Comparison of ENCODE assay signal across 22 cellular contexts in genomic region chr11:69350040-69350439, GRCh38. TPM values are rescaled to one million over a fixed set of nuclear protein-coding genes. Genes with fewer than 3 reads are reported as not detected.
A peak's percentile ranks its signal among the peaks of the same experiment; 100 is the strongest.
DNase-seq lines count a peak whose midpoint lies in the region; ATAC-seq, FAIRE-seq and TF ChIP-seq lines count a peak whose summit lies in the region.
"Had no signal": no experiment of that assay in that cellular context is flagged by ENCODE, and none has a peak within 500 bp of the region (broad histone marks: within the 10 kb centered on the region; RNA-seq: fewer than 3 reads in every experiment).

No MANE protein-coding gene starts in this region.

- TF ChIP-seq CTCF in Calu3 (IDR thresholded peaks at IDR 0.05; ENCODE audit: unreplicated experiment) (no peak), IMR-90 (conservative IDR thresholded peaks at IDR 0.05; ENCODE audit: low read depth, low read length) (no peak)

- H3K9me1 ChIP-seq in IMR-90 (ENCODE audit: insufficient read depth, low read length): peaks cover 16% of the 10 kb centered on the region

- H4K91ac ChIP-seq in IMR-90 (ENCODE audit: insufficient read depth, low read depth, low read length): no peak overlapping the region

- no peak overlapping the region for H4K8ac ChIP-seq in IMR-90 (ENCODE audit: low read depth in 2 of 2, low read length in 2 of 2)

- no peak for TF ChIP-seq RAD21 in IMR-90 (IDR thresholded peaks at IDR 0.05; ENCODE audit: low read length)

- no peak for DNase-seq in Calu3
- DNase-seq in IMR-90: no peak
- no peak for DNase-seq in central memory CD8-positive, alpha-beta T cell (ENCODE audit: low spot score in 2 of 2)
- DNase-seq in small intestine: no peak
- DNase-seq in SKM-1 treated with dmso at 0.1 percent for 144 hours (lab: John Stamatoyannopoulos, UW; ENCODE audit: unreplicated experiment): no peak
- DNase-seq in epidermal melanocyte (ENCODE audit: insufficient read length, low spot score): no peak
- DNase-seq: DMS53, GOT3, MG63, NCI-H1105 treated with DMSO at 0.1 percent for 48 hours, NCI-H146, NCI-H2029, NCI-H446, NCI-H524 treated with DMSO at 0.1 percent for 48 hours, NCI-H774, Right ventricle myocardium superior, RPMI8226, T-cell had no signal

- intact Hi-C loops in Calu3 (cut with micrococcal nuclease; ENCODE audit: unreplicated experiment): no loop called here
- intact Hi-C loops in IMR-90 (cut with micrococcal nuclease): loop anchor here (2.0 to 5.0 kb wide), 2 partner anchors 147 to 292 kb away; partner anchors contain the start of gene CCND1

- H3K56ac ChIP-seq in IMR-90 (ENCODE audit: extremely low read depth, insufficient read depth, low read length): no peak overlapping the region

- POLR2A ChIA-PET in IMR-90 (lab: Charles Lee; ENCODE audit: unreplicated experiment): interaction anchor here (0.6 to 0.7 kb wide), 2 partner anchors 281 to 295 kb away, joined by 4 to 11 read pairs; no protein-coding TSS in a partner anchor

- no peaks in the 10 kb centered on the region for H3K27me3 ChIP-seq in IMR-90 (ENCODE audit: control insufficient read depth, insufficient read depth, low read length)
- peaks cover 0 to 2% of the 10 kb centered on the region in 2 donors for H3K27me3 ChIP-seq in small intestine (ENCODE audit: control insufficient read depth in 2 of 2, insufficient read depth in 2 of 2, low read length in 2 of 2)
- H3K27me3 ChIP-seq: MG63, SJSA1 had no signal

- no peak overlapping the region; the same call in 2 of the 3 replicates for H2BK15ac ChIP-seq in IMR-90 (ENCODE audit: low read depth, low read length)

- H2BK120ac ChIP-seq in IMR-90 (ENCODE audit: low read depth, low read length): 0 out of 2 replicates have a peak overlapping the region, but pooled peaks have one; percentile 34

- dilution Hi-C loops in IMR-90 (cut with HindIII; ENCODE audit: low sequenced_read_pairs, unreplicated experiment): no loop called here

- H3K27ac ChIP-seq in IMR-90 (ENCODE audit: insufficient read depth, low read length): no peak overlapping the region
- H3K27ac ChIP-seq in small intestine (ENCODE audit: low read depth in 1 of 2, low read length in 1 of 2): no peak overlapping the region
- H3K27ac ChIP-seq: HL-60 had no signal

- in situ Hi-C loops in IMR-90 (cut with MboI; ENCODE audit: low sequenced_read_pairs): no loop called here

- peak; percentile 72 for FAIRE-seq in small intestine (lab: Jason Lieb, UNC)

- peaks cover 4% of the 10 kb centered on the region for H3K9me3 Mint-ChIP-seq in Calu3 (ENCODE audit: low read depth, unreplicated experiment)
- no peaks in the 10 kb centered on the region for H3K9me3 Mint-ChIP-seq in central memory CD8-positive, alpha-beta T cell

- no peaks in the 10 kb centered on the region for H3K27me3 Mint-ChIP-seq in Calu3 (ENCODE audit: unreplicated experiment)
- H3K27me3 Mint-ChIP-seq in central memory CD8-positive, alpha-beta T cell: peaks cover 32% of the 10 kb centered on the region

- no peak overlapping the region for H3K4me3 ChIP-seq in IMR-90 (ENCODE audit: insufficient read depth, low read depth, low read length)
- no peak overlapping the region for H3K4me3 ChIP-seq in small intestine (ENCODE audit: low read depth in 1 of 2, low read length in 2 of 2)
- H3K4me3 ChIP-seq: HAP-1, MG63, SJSA1 had no signal

- no peak for ATAC-seq in IMR-90 (ENCODE audit: low read depth)
- no peak for ATAC-seq in central memory CD8-positive, alpha-beta T cell (replicated peaks; ENCODE audit: extremely low read depth, poor library complexity, severe bottlenecking)
- ATAC-seq in HG02852 (IDR thresholded peaks at IDR 0.05; ENCODE audit: unreplicated experiment): no peak
- ATAC-seq: T-cell had no signal

- H2AK5ac ChIP-seq in IMR-90 (ENCODE audit: low read depth, low read length): no peak overlapping the region

- peaks cover 43% of the 10 kb centered on the region for H3K4me1 Mint-ChIP-seq in Calu3 (ENCODE audit: low read depth, unreplicated experiment)
- no peaks in the 10 kb centered on the region for H3K4me1 Mint-ChIP-seq in central memory CD8-positive, alpha-beta T cell
- H3K4me1 Mint-ChIP-seq: T-cell had no signal

- no peak overlapping the region for H3K23ac ChIP-seq in IMR-90 (ENCODE audit: low read depth, low read length)

- peak overlapping the region; percentile 12 for H3K27ac Mint-ChIP-seq in Calu3 (ENCODE audit: unreplicated experiment)
- H3K27ac Mint-ChIP-seq in central memory CD8-positive, alpha-beta T cell (ENCODE audit: low read depth): peak overlapping the region; percentile 2
- H3K27ac Mint-ChIP-seq: T-cell had no signal

- no peaks in the 10 kb centered on the region for H4K20me1 ChIP-seq in IMR-90 (ENCODE audit: insufficient read depth, low read length)

- H3K4me2 ChIP-seq in IMR-90 (ENCODE audit: low read depth, low read length): no peak overlapping the region

- peak overlapping the region; percentile 54; the same call in 1 of the 2 replicates for H2BK20ac ChIP-seq in IMR-90 (ENCODE audit: low read depth, low read length)

- peak overlapping the region; percentile 29 for H2BK5ac ChIP-seq in IMR-90 (ENCODE audit: low read depth, low read length, poor library complexity, severe bottlenecking)

- no peak overlapping the region for H3K4me3 Mint-ChIP-seq in Calu3 (ENCODE audit: low read depth, unreplicated experiment)
- H3K4me3 Mint-ChIP-seq in central memory CD8-positive, alpha-beta T cell: no peak overlapping the region
- H3K4me3 Mint-ChIP-seq: T-cell had no signal

- TF ChIP-seq POLR2A in IMR-90 (IDR thresholded peaks at IDR 0.05; ENCODE audit: low read depth, low read length): no peak

- H2AK9ac ChIP-seq in IMR-90 (replicated peaks; ENCODE audit: low read depth, low read length, poor library complexity): no peak overlapping the region

- H3K36me3 Mint-ChIP-seq in Calu3 (ENCODE audit: insufficient read depth, unreplicated experiment): peaks cover 7% of the 10 kb centered on the region
- H3K36me3 Mint-ChIP-seq in central memory CD8-positive, alpha-beta T cell (ENCODE audit: insufficient read depth): no peaks in the 10 kb centered on the region
- H3K36me3 Mint-ChIP-seq: T-cell had no signal

- H3K14ac ChIP-seq in IMR-90 (replicated peaks; ENCODE audit: low read depth, low read length): no peak overlapping the region

- H3K36me3 ChIP-seq in IMR-90 (ENCODE audit: control insufficient read depth, insufficient read depth, low read length) (no peaks in the 10 kb centered on the region), small intestine (ENCODE audit: control insufficient read depth in 2 of 2, insufficient read depth in 2 of 2, low read length in 2 of 2) (no peaks in the 10 kb centered on the region)
- H3K36me3 ChIP-seq: HAP-1, SJSA1 had no signal

- H3K9me3 ChIP-seq in IMR-90 (ENCODE audit: control insufficient read depth, insufficient read depth, low read length): peaks cover 8% of the 10 kb centered on the region
- H3K9me3 ChIP-seq in small intestine (ENCODE audit: control insufficient read depth, low read depth): no peaks in the 10 kb centered on the region
- H3K9me3 ChIP-seq: HAP-1, SJSA1 had no signal

- peaks cover 0 to 30% of the 10 kb centered on the region in 2 experiments; a peak in 2 of 4 replicates for H3K79me1 ChIP-seq in IMR-90 (ENCODE audit: low read depth in 1 of 2, low read length in 2 of 2)

- H3K4me1 ChIP-seq in IMR-90 (ENCODE audit: control insufficient read depth, insufficient read depth, low read length) (peaks cover 16% of the 10 kb centered on the region), small intestine (ENCODE audit: control insufficient read depth in 2 of 2, insufficient read depth in 1 of 2, low read depth in 1 of 2, low read length in 1 of 2) (no peaks in the 10 kb centered on the region)
- H3K4me1 ChIP-seq: HAP-1 had no signal

- BruUV-seq in Calu3 (replicated peaks; lab: Mats Ljungman, UMichigan) (no TSS peak), IMR-90 (replicated peaks; lab: Mats Ljungman, UMichigan) (no TSS peak)

- CTCF ChIA-PET in Calu3 (lab: Charles Lee) (no interaction called here), IMR-90 (lab: Yijun Ruan, JAX) (no interaction called here)

- no peak overlapping the region for H3K18ac ChIP-seq in IMR-90 (ENCODE audit: low read depth, low read length)

- no CpG with 5 or more reads among the region's 1 CpG for WGBS in IMR-90 (ENCODE audit: extremely low coverage in 2 of 2, insufficient read length in 1 of 2), 2 experiments
- 82 to 88% (median 86%) methylated on average over 1 of the region's 1 CpG for WGBS in small intestine, 3 donors

- no peak overlapping the region for H3K9ac ChIP-seq in IMR-90 (ENCODE audit: low read depth, low read length)

- peak overlapping the region; percentile 28; the same call in 1 of the 2 replicates for H3K4ac ChIP-seq in IMR-90 (ENCODE audit: low read depth, low read length)

- no peak overlapping the region for H4K5ac ChIP-seq in IMR-90 (ENCODE audit: low read depth, low read length)

- H2AFZ ChIP-seq in IMR-90 (replicated peaks; ENCODE audit: low read length, poor library complexity): no peak overlapping the region

TF ChIP-seq in IMR-90, 13 proteins besides CTCF, POLR2A, EP300 and RAD21 (continues in another document):
- TF ChIP-seq RCOR1 (IDR thresholded peaks at IDR 0.05; ENCODE audit: insufficient replicate concordance, low read length) (no peak), CEBPB (IDR thresholded peaks at IDR 0.05; ENCODE audit: low read depth, low read length) (no peak), RFX5 (IDR thresholded peaks at IDR 0.05; ENCODE audit: low read depth, low read length) (no peak), BHLHE40 (IDR thresholded peaks at IDR 0.05; ENCODE audit: low read depth, low read length) (no peak), MAFK (IDR thresholded peaks at IDR 0.05; ENCODE audit: low read depth, low read length) (no peak), NFE2L2 (IDR thresholded peaks at IDR 0.05; ENCODE audit: low read depth, low read length) (no peak), CHD1 (IDR thresholded peaks at IDR 0.05; ENCODE audit: low read depth, low read length) (no peak), FOS (IDR thresholded peaks at IDR 0.05; ENCODE audit: low read depth, low read length) (no peak), SMC3 (IDR thresholded peaks at IDR 0.05; ENCODE audit: low read depth, low read length) (no peak), MXI1 (IDR thresholded peaks at IDR 0.05; ENCODE audit: borderline replicate concordance, low read depth, low read length) (no peak)

RNA-seq across cellular contexts. Expression of gene MYEOV, which starts 56.1 kb away (rescaled TPM):
- total RNA-seq in Calu3 (2022) (79.9 and 98.4 TPM in 2 replicates), IMR-90 (2012; rRNA removed) (6.1 and 6.8 TPM in 2 replicates)
- polyA plus RNA-seq in IMR-90 (2012; rRNA removed) (5.8 and 12.5 TPM in 2 replicates), small intestine (1 to 10 TPM in 2 of 3 donors, under 1 TPM in 1; 0.67 to 3.6 (median 2.4) TPM)
- 3.3 and 5.6 TPM in 2 replicates for polyA plus RNA-seq in IMR-90 (2012; cell fraction: cytosol; rRNA removed)
- 7.1 and 13.0 TPM in 2 replicates for polyA plus RNA-seq in IMR-90 (2012; cell fraction: nucleus; rRNA removed; ENCODE audit: low replicate concordance)
- total RNA-seq: Right ventricle myocardium superior had no signal

Comparison
In these comparisons a context has a peak if more than half of its experiments do, and no peak if none do; other contexts are left out.
1. RNA of gene MYEOV, which starts 56.1 kb away (total RNA-seq): 79.9 to 98.4 TPM in Calu3; 6.1 to 6.8 TPM in IMR-90; every median in the first group is over 10 times any median in the second.